Comparison of ENCODE assay signal across 15 cellular contexts in genomic region chr16:88356124-88356726, GRCh38.
"Had no signal": no experiment of that assay in that cellular context is flagged by ENCODE, and none has a peak within 500 bp of the region (broad histone marks: within the 10 kb centered on the region; RNA-seq: fewer than 3 reads in every experiment).

No MANE protein-coding gene starts in this region.

- H3K27me3 ChIP-seq: adrenal gland, transverse colon had no signal

- DNase-seq: activated B cell treated with CpG ODN at 0.5 μM for 24 hours; activated CD4-positive, alpha-beta T cell treated with anti-CD3 and anti-CD28 coated beads for 48 hours; activated CD8-positive, alpha-beta T cell treated with anti-CD3 and anti-CD28 coated beads for 36 hours; activated effector memory CD4-positive, alpha-beta T cell treated with anti-CD3 and anti-CD28 coated beads, Interleukin-2, amount 50 U/mL, for 16 hours; activated T-cell treated with anti-CD3 and anti-CD28 coated beads, Interleukin-2, amount 50 U/mL, for 4 hours; adrenal gland; endodermal cell; islet precursor cell; mesendoderm; stimulated activated CD4-positive, alpha-beta T cell treated with anti-CD3 and anti-CD28 coated beads, Interleukin-4, amount 100 ng/mL, for 1 hour; stimulated activated naive CD4-positive, alpha-beta T cell; transverse colon had no signal

- H3K9me3 ChIP-seq: adrenal gland, transverse colon had no signal

- H3K36me3 ChIP-seq: adrenal gland, transverse colon had no signal

- H3K27ac ChIP-seq: adrenal gland, dorsolateral prefrontal cortex, transverse colon had no signal

- H3K4me3 ChIP-seq: adrenal gland, dorsolateral prefrontal cortex, transverse colon had no signal

- ATAC-seq: activated CD8-positive, alpha-beta T cell treated with anti-CD3 and anti-CD28 coated beads for 36 hours; activated T-cell treated with anti-CD3 and anti-CD28 coated beads, Interleukin-2, amount 50 U/mL, for 4 hours; natural killer cell treated with Interleukin-12 subunit alpha and Interleukin-12 subunit beta and Interleukin-15 and Interleukin-18, amount 100 ng/mL, for 72 hours; SK-N-SH treated with all-trans-retinoic acid at 6 μM for 48 hours had no signal
